Comparison of ENCODE assay signal across 33 cellular contexts in genomic region chr12:94416613-94417012, GRCh38.
"Had no signal": no experiment of that assay in that cellular context is flagged by ENCODE, and none has a peak within 500 bp of the region (broad histone marks: within the 10 kb centered on the region; RNA-seq: fewer than 3 reads in every experiment).

No MANE protein-coding gene starts in this region.

- H3K27me3 ChIP-seq: ascending aorta, cardiac muscle cell, colonic mucosa had no signal

- H3K4me3 Mint-ChIP-seq: activated CD4-positive, alpha-beta memory T cell treated with anti-CD3 and anti-CD28 coated beads for 36 hours; activated CD4-positive, alpha-beta T cell treated with anti-CD3 and anti-CD28 coated beads, Interleukin-2, amount 10 ng/mL, durations not matched to agents 24 days and 14 days; activated naive CD4-positive, alpha-beta T cell treated with anti-CD3 and anti-CD28 coated beads for 36 hours; activated naive CD8-positive, alpha-beta T cell treated with anti-CD3 and anti-CD28 coated beads, Interleukin-2, amount 10 ng/mL, durations not matched to agents 7 days and 5 days; activated T-helper 1 cell treated with anti-CD3 and anti-CD28 coated beads, Interleukin-12 subunit alpha, Interleukin-12 subunit beta, Interleukin-2, Interleukin-4 antibody, amounts not matched to agents 30 ng/mL and 10 ng/mL and 1 ng/mL, durations not matched to agents 14 hours and 24 hours and 36 hours; brain; mesothelial cell of epicardium; naive thymus-derived CD4-positive, alpha-beta T cell; stimulated activated effector memory CD8-positive, alpha-beta T cell treated with anti-CD3 and anti-CD28 coated beads, Interleukin-12 subunit alpha, Interleukin-12 subunit beta, amount 100 ng/mL, for 72 hours; stimulated activated naive CD8-positive, alpha-beta T cell treated with anti-CD3 and anti-CD28 coated beads, Interleukin-15, Interleukin-2, amounts not matched to agents 100 ng/mL and 50 ng/mL, for 24 hours had no signal

- DNase-seq: activated CD4-positive, alpha-beta memory T cell treated with anti-CD3 and anti-CD28 coated beads for 36 hours; activated CD4-positive, alpha-beta T cell treated with anti-CD3 and anti-CD28 coated beads, Interleukin-2, amount 10 ng/mL, durations not matched to agents 24 days and 14 days; activated CD4-positive, CD25-positive, alpha-beta regulatory T cell treated with anti-CD3 and anti-CD28 coated beads, Interleukin-2, amount 50 U/mL, for 72 hours; activated CD8-positive, alpha-beta memory T cell treated with anti-CD3 and anti-CD28 coated beads, Interleukin-2, amount 50 U/mL, for 4 hours; activated effector memory CD4-positive, alpha-beta T cell treated with anti-CD3 and anti-CD28 coated beads, Interleukin-2, amount 50 U/mL, for 16 hours; activated naive CD4-positive, alpha-beta T cell treated with anti-CD3 and anti-CD28 coated beads for 36 hours; activated naive CD8-positive, alpha-beta T cell treated with anti-CD3 and anti-CD28 coated beads, Interleukin-2, amount 10 ng/mL, durations not matched to agents 7 days and 5 days; activated T-cell treated with anti-CD3 and anti-CD28 coated beads, Interleukin-2, amount 50 U/mL, for 1 hour; cerebellar nuclear complex; colonic mucosa; effector CD8-positive, alpha-beta T cell; islet precursor cell; left ventricle myocardium inferior; naive thymus-derived CD4-positive, alpha-beta T cell; posterior cingulate gyrus; stimulated activated CD4-positive, alpha-beta T cell treated with anti-CD3 and anti-CD28 coated beads, Interleukin-12 subunit alpha, Interleukin-12 subunit beta, amount 100 ng/mL, for 4 hours; stimulated activated CD4-positive, alpha-beta T cell treated with anti-CD3 and anti-CD28 coated beads, Interleukin-4, amount 100 ng/mL, for 24 hours; T-helper 9 cell; trophoblast cell; WERI-Rb-1 had no signal

- H3K27me3 Mint-ChIP-seq: activated CD4-positive, alpha-beta memory T cell treated with anti-CD3 and anti-CD28 coated beads for 36 hours; activated CD4-positive, alpha-beta T cell treated with anti-CD3 and anti-CD28 coated beads, Interleukin-2, amount 10 ng/mL, durations not matched to agents 24 days and 14 days; brain; naive thymus-derived CD4-positive, alpha-beta T cell; stimulated activated naive CD8-positive, alpha-beta T cell treated with anti-CD3 and anti-CD28 coated beads, Interleukin-15, Interleukin-2, amounts not matched to agents 100 ng/mL and 50 ng/mL, for 24 hours had no signal

- H3K4me1 Mint-ChIP-seq: activated naive CD8-positive, alpha-beta T cell treated with anti-CD3 and anti-CD28 coated beads, Interleukin-2, amount 10 ng/mL, durations not matched to agents 7 days and 5 days had no signal

- H3K27ac Mint-ChIP-seq: activated CD4-positive, alpha-beta memory T cell treated with anti-CD3 and anti-CD28 coated beads for 36 hours; activated CD4-positive, alpha-beta T cell treated with anti-CD3 and anti-CD28 coated beads, Interleukin-2, amount 10 ng/mL, durations not matched to agents 24 days and 14 days; activated naive CD4-positive, alpha-beta T cell treated with anti-CD3 and anti-CD28 coated beads for 36 hours; activated naive CD8-positive, alpha-beta T cell treated with anti-CD3 and anti-CD28 coated beads, Interleukin-2, amount 10 ng/mL, durations not matched to agents 7 days and 5 days; activated T-helper 1 cell treated with anti-CD3 and anti-CD28 coated beads, Interleukin-12 subunit alpha, Interleukin-12 subunit beta, Interleukin-2, Interleukin-4 antibody, amounts not matched to agents 30 ng/mL and 10 ng/mL and 1 ng/mL, durations not matched to agents 14 hours and 24 hours and 36 hours; mesothelial cell of epicardium; naive thymus-derived CD4-positive, alpha-beta T cell; stimulated activated effector memory CD8-positive, alpha-beta T cell treated with anti-CD3 and anti-CD28 coated beads, Interleukin-12 subunit alpha, Interleukin-12 subunit beta, amount 100 ng/mL, for 72 hours; stimulated activated naive CD8-positive, alpha-beta T cell treated with anti-CD3 and anti-CD28 coated beads, Interleukin-15, Interleukin-2, amounts not matched to agents 100 ng/mL and 50 ng/mL, for 24 hours had no signal

- ATAC-seq: naive thymus-derived CD4-positive, alpha-beta T cell; sciatic nerve; stimulated activated effector memory CD8-positive, alpha-beta T cell treated with anti-CD3 and anti-CD28 coated beads, Interleukin-12 subunit alpha, Interleukin-12 subunit beta, amount 100 ng/mL, for 72 hours had no signal

- H3K4me3 ChIP-seq: ascending aorta, cardiac muscle cell, colonic mucosa, left ventricle myocardium inferior, lung, skin epidermis, thoracic aorta had no signal

- H3K27ac ChIP-seq: ascending aorta, cardiac muscle cell, colonic mucosa, left ventricle myocardium inferior, skin epidermis, thoracic aorta, WERI-Rb-1 had no signal

- H3K4me1 ChIP-seq: ascending aorta, colonic mucosa, left ventricle myocardium inferior had no signal

- H3K36me3 ChIP-seq: ascending aorta, cardiac muscle cell, colonic mucosa, thoracic aorta, WERI-Rb-1 had no signal

- FAIRE-seq: frontal cortex, urothelium cell line had no signal

- H3K9me3 ChIP-seq: colonic mucosa had no signal
